1 cellular context compared by ENCODE assay signal in the genomic region with DNA sequence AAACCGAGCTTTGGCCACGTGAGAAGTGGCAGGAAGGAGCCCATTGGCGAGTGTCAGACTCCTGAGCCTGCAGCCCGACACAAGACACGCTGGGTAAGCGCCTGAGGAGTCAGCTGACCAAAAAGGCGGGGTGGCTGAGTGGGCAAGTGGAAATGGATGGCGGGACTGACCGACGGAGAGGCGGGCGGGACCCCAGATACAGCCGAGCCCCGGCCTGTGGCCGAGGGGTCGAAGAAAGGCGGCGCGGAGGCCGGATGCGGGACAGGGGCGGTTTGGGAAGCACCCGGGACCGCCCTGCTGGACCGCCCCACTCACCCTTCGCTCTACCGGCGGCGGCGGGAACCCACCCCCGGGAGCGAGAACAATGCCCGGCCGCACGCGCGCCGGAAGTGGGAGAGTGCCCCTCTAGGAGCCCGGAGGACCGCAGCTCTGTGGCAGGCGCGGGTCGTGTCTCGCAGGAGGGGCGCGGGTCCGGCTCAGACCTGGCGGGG.
TF ChIP-seq lines count a peak whose summit lies in the region.

No MANE protein-coding gene starts in this region.

TF ChIP-seq in WTC11, 78 proteins besides CTCF, POLR2A, EP300 and RAD21 (continued from another document):
- TF ChIP-seq USF1 (CRISPR knock-in tag; IDR thresholded peaks at IDR 0.05), result peak; percentile 89
- TF ChIP-seq ZNF263 (CRISPR knock-in tag; IDR thresholded peaks at IDR 0.05; ENCODE audit: low read depth), result no peak; the same call in 1 of the 2 replicates
